18 cellular contexts compared by ENCODE assay signal in the genomic region with DNA sequence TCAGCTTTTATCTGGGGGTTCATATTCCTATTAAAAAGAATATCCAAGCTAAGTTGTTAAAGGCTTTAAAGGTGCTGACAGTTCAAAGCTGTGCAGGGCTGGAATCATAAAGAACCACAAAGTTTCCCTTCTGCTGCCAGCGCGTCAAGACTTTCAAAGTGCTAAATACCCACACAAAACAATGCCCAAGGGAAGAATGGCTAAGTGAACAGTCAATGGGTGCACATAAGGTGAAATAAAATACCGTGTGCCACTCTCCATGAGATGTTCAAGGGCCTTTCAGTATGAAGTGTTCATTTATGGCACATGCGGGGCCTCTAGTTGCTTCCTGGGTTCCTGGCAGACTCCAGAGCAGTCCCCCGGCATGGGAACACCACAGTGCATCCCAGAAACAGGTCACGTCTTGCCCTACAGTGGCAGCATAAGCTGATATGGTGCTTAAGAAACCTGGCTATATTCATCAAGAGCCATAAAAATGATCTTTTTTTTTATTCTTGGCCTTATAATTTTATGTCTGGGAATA.
"Had no signal": no experiment of that assay in that cellular context is flagged by ENCODE, and none has a peak within 500 bp of the region (broad histone marks: within the 10 kb centered on the region; RNA-seq: fewer than 3 reads in every experiment).

No MANE protein-coding gene starts in this region.

- ATAC-seq: gastrocnemius medialis; left lobe of liver; lower lobe of right lung; natural killer cell; stimulated activated effector memory CD8-positive, alpha-beta T cell treated with anti-CD3 and anti-CD28 coated beads, Interleukin-12 subunit alpha, Interleukin-12 subunit beta, amount 100 ng/mL, for 72 hours; stimulated activated naive CD8-positive, alpha-beta T cell treated with anti-CD3 and anti-CD28 coated beads, Interleukin-15, Interleukin-2, amounts not matched to agents 100 U/mL and 50 U/mL, for 24 hours had no signal

- H3K9me3 ChIP-seq: esophagus muscularis mucosa, gastrocnemius medialis, lower lobe of right lung, suprapubic skin, thyroid gland, upper lobe of left lung, vagina had no signal

- H3K4me2 ChIP-seq: smooth muscle cell had no signal

- H3K27ac ChIP-seq: epithelial cell of prostate, esophagus muscularis mucosa, gastrocnemius medialis, lower lobe of right lung, suprapubic skin, thyroid gland, upper lobe of left lung, vagina had no signal

- DNase-seq: effector memory CD4-positive, alpha-beta T cell; gastrocnemius medialis; islet precursor cell; lower lobe of right lung; natural killer cell; posterior cingulate gyrus; stimulated activated CD4-positive, alpha-beta T cell treated with anti-CD3 and anti-CD28 coated beads, Interleukin-4, amount 100 ng/mL, for 1 hour; stimulated activated CD8-positive, alpha-beta memory T cell treated with anti-CD3 and anti-CD28 coated beads, Interleukin-4, amount 100 ng/mL, for 48 hours; stimulated activated naive CD8-positive, alpha-beta T cell treated with anti-CD3 and anti-CD28 coated beads, Interleukin-15, Interleukin-2, amounts not matched to agents 100 U/mL and 50 U/mL, for 24 hours; thyroid gland; upper lobe of left lung had no signal

- H3K4me1 ChIP-seq: lower lobe of right lung, suprapubic skin, thyroid gland, upper lobe of left lung, vagina had no signal

- H3K4me3 ChIP-seq: esophagus muscularis mucosa, gastrocnemius medialis, lower lobe of right lung, smooth muscle cell, suprapubic skin, thyroid gland, upper lobe of left lung, vagina had no signal

- H3K27me3 ChIP-seq: esophagus muscularis mucosa, gastrocnemius medialis, suprapubic skin, thyroid gland, upper lobe of left lung, vagina had no signal
